ENCODE assay signal across 8 cellular contexts in the genomic region with DNA sequence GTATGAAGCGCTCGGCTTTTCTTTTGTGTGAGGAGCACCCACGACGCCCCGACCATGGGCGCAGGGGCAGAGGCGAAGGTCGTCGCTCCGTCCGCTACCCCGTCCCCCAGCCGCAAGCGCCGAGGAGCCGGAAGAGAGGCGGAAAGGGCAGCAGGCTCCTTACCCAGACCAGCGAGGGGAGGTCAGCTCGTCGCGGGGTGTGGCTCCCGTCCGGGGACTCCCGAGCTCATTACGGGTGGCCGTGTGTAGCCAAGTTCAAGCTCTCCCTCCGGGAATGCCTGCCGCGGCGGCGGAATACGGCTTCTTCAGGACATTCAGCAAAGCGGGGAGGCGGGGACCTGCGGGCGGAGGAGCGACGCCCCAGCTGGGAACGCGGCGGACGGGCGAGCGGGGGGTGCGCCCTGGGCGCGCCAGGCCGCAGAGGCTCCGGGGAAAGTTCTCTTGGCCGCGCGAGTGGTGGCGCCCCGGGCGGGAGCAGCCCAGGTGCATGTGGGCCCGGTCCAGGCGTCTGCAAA. TPM values are rescaled to one million over a fixed set of nuclear protein-coding genes. Genes with fewer than 3 reads are reported as not detected.
DNase-seq lines count a peak whose midpoint lies in the region; ATAC-seq lines count a peak whose summit lies in the region.
"Had no signal": no experiment of that assay in that cellular context is flagged by ENCODE, and none has a peak within 500 bp of the region (broad histone marks: within the 10 kb centered on the region; RNA-seq: fewer than 3 reads in every experiment).

No MANE protein-coding gene starts in this region.

- H3K4me3 ChIP-seq in esophagus (ENCODE audit: low read depth in 1 of 2, low read length in 2 of 2) (peak overlapping the region; percentile 83 to 95), muscle layer of colon (ENCODE audit: low read depth in 1 of 2, low read length in 2 of 2) (peak overlapping the region; percentile 81 to 83)

- H3K27ac ChIP-seq in esophagus (ENCODE audit: low read depth in 2 of 2, low read length in 1 of 2) (peak overlapping the region; percentile 84 to 94), muscle layer of colon (ENCODE audit: low read depth, low read length) (peak overlapping the region; percentile 48)

- H3K9me3 ChIP-seq in T-helper 17 cell (ENCODE audit: control insufficient read depth, low read length, poor library complexity, severe bottlenecking), result no peaks in the 10 kb centered on the region
- no peaks in the 10 kb centered on the region for H3K9me3 ChIP-seq in esophagus (ENCODE audit: control insufficient read depth in 2 of 2, insufficient read depth in 1 of 2, low read depth in 1 of 2, low read length in 1 of 2)
- H3K9me3 ChIP-seq in muscle layer of colon (ENCODE audit: low read length), result no peaks in the 10 kb centered on the region

- DNase-seq in EL, result peak; percentile 8
- DNase-seq in T-helper 17 cell, result peak in 1 of 3 donors; percentile 11
- DNase-seq in stimulated activated naive CD4-positive, alpha-beta T cell (lab: John Stamatoyannopoulos, UW), result no peak

- H3K27ac Mint-ChIP-seq in T-helper 17 cell, result no peak overlapping the region
- H3K27ac Mint-ChIP-seq: activated naive CD4-positive, alpha-beta T cell treated with anti-CD3 and anti-CD28 coated beads, Interleukin-2, amount 50 U/mL, for 72 hours had no signal

- peaks cover 10% of the 10 kb centered on the region for H3K4me1 Mint-ChIP-seq in T-helper 17 cell

- H3K27me3 Mint-ChIP-seq in T-helper 17 cell, result peaks cover 54% of the 10 kb centered on the region

- peaks cover 0 to 3% of the 10 kb centered on the region in 2 donors for H3K27me3 ChIP-seq in esophagus (ENCODE audit: control insufficient read depth in 1 of 2, insufficient read depth in 2 of 2, low read length in 2 of 2)
- H3K27me3 ChIP-seq in muscle layer of colon (ENCODE audit: control insufficient read depth in 1 of 2, insufficient read depth in 2 of 2, low read length in 2 of 2), result peaks cover 0 to 8% of the 10 kb centered on the region in 2 donors

- 0% methylated on average over 37 to 57 of the region's 57 CpGs for WGBS in esophagus, 2 donors

- no peak overlapping the region for H3K9ac ChIP-seq in muscle layer of colon (ENCODE audit: low read length)

- H3K4me1 ChIP-seq in esophagus (ENCODE audit: control insufficient read depth in 2 of 2, insufficient read depth in 2 of 2, low read length in 1 of 2) (no peaks in the 10 kb centered on the region), muscle layer of colon (ENCODE audit: insufficient read depth, low read length) (peaks cover 5% of the 10 kb centered on the region)

- ATAC-seq in GM19452 (IDR thresholded peaks at IDR 0.05; ENCODE audit: unreplicated experiment) (peak; percentile 34), HG03439 (IDR thresholded peaks at IDR 0.05; ENCODE audit: unreplicated experiment) (peak; percentile 51), T-helper 17 cell (peak; percentile 10)

- H3K36me3 ChIP-seq in esophagus (ENCODE audit: control insufficient read depth in 2 of 2, insufficient read depth in 2 of 2, low read length in 1 of 2) (no peaks in the 10 kb centered on the region), muscle layer of colon (ENCODE audit: insufficient read depth, low read length) (no peaks in the 10 kb centered on the region)

- peaks cover 2% of the 10 kb centered on the region for H3K36me3 Mint-ChIP-seq in T-helper 17 cell (ENCODE audit: low read depth)
- H3K36me3 Mint-ChIP-seq: activated naive CD4-positive, alpha-beta T cell treated with anti-CD3 and anti-CD28 coated beads, Interleukin-2, amount 50 U/mL, for 72 hours had no signal

- H3K4me3 Mint-ChIP-seq in T-helper 17 cell, result peak overlapping the region; percentile 70

RNA-seq across cellular contexts. Expression of a gene that starts 0.6 kb away (rescaled TPM):
- 1 to 10 TPM in 1 of 2 donors, under 1 TPM in 1; 0.50 to 1.4 TPM for total RNA-seq in T-helper 17 cell
- 10 to 100 TPM in 1 of 2 donors, 1 to 10 TPM in 1; 9.6 to 11.8 TPM for polyA plus RNA-seq in esophagus
